ENCODE assay signal across 8 cellular contexts in genomic region chr15:92884459-92884812, GRCh38. TPM values are rescaled to one million over a fixed set of nuclear protein-coding genes. Genes with fewer than 3 reads are reported as not detected.
DNase-seq lines count a peak whose midpoint lies in the region; TF ChIP-seq lines count a peak whose summit lies in the region.

No MANE protein-coding gene starts in this region.

- H3K4me3 ChIP-seq in AG04449 (ENCODE audit: low read depth, low read length): peak overlapping the region; percentile 73
- no peak overlapping the region for H3K4me3 ChIP-seq in KMS-11 (IDR thresholded peaks at IDR 0.05; ENCODE audit: insufficient read depth, low read depth, low read length)
- peak overlapping the region; percentile 74 for H3K4me3 ChIP-seq in choroid plexus epithelial cell (ENCODE audit: low read depth, low read length)
- peak overlapping the region; percentile 93 to 95 for H3K4me3 ChIP-seq in muscle layer of duodenum (ENCODE audit: low read depth in 1 of 2, low read length in 2 of 2)

- no peak for DNase-seq in AG04449 (ENCODE audit: low read depth, low spot score)
- DNase-seq in choroid plexus epithelial cell (ENCODE audit: low read depth): no peak
- DNase-seq in NCI-H82 (lab: John Stamatoyannopoulos, UW): no peak
- DNase-seq in SIG-M5 treated with dmso at 0.1 percent for 504 hours (lab: John Stamatoyannopoulos, UW; ENCODE audit: unreplicated experiment): no peak
- DNase-seq in SK-N-DZ (ENCODE audit: low spot score): no peak
- DNase-seq in D341Med (ENCODE audit: low spot score): no peak

- peaks cover 15% of the 10 kb centered on the region for H4K20me1 ChIP-seq in KMS-11 (ENCODE audit: insufficient read depth)

- H3K4me1 ChIP-seq in KMS-11 (ENCODE audit: low read depth, poor library complexity, severe bottlenecking) (peaks cover 57% of the 10 kb centered on the region), muscle layer of duodenum (ENCODE audit: control insufficient read depth in 1 of 2, insufficient read depth in 2 of 2, low read length in 2 of 2) (peaks cover 17 to 22% of the 10 kb centered on the region in 2 donors)

- H3K36me3 ChIP-seq in KMS-11 (ENCODE audit: insufficient read depth): peaks cover 39% of the 10 kb centered on the region
- peaks cover 20% of the 10 kb centered on the region in 2 donors for H3K36me3 ChIP-seq in muscle layer of duodenum (ENCODE audit: control insufficient read depth in 1 of 2, insufficient read depth in 2 of 2, low read length in 2 of 2)

- POLR2A ChIA-PET in AG04449 (lab: Yijun Ruan, JAX): interaction anchor here (0.8 to 3.8 kb wide), 5 partner anchors 9 to 75 kb away, joined by 4 to 36 read pairs (median 6); partner anchors contain the start of gene CHD2

- H3K4me2 ChIP-seq in KMS-11: peak overlapping the region; percentile 88

- no peaks in the 10 kb centered on the region for H3K27me3 ChIP-seq in KMS-11 (ENCODE audit: insufficient read depth, low read depth)
- H3K27me3 ChIP-seq in muscle layer of duodenum (ENCODE audit: low read depth, low read length): no peaks in the 10 kb centered on the region

- CTCF ChIA-PET in AG04449 (lab: Yijun Ruan, JAX): interaction anchor here (1.1 to 6.3 kb wide), 3 partner anchors 11 to 76 kb away, joined by 3 to 36 read pairs (median 4); no protein-coding TSS in a partner anchor

- TF ChIP-seq CTCF in AG04449 (IDR thresholded peaks at IDR 0.05; ENCODE audit: insufficient read depth, low read length, missing control alignments) (no peak), KMS-11 (conservative IDR thresholded peaks at IDR 0.05; ENCODE audit: low read depth, low read length) (no peak), choroid plexus epithelial cell (conservative IDR thresholded peaks at IDR 0.05; ENCODE audit: low read depth, low read length) (no peak)

- H3K79me2 ChIP-seq in KMS-11 (ENCODE audit: insufficient read depth, low read depth): peaks cover 65% of the 10 kb centered on the region

- no peaks in the 10 kb centered on the region for H3K9me3 ChIP-seq in muscle layer of duodenum (ENCODE audit: control insufficient read depth in 1 of 2, low read length in 2 of 2)

- H3K9ac ChIP-seq in KMS-11: peak overlapping the region; percentile 98

- H2AFZ ChIP-seq in KMS-11 (ENCODE audit: low read depth): no peak overlapping the region

- H3K27ac ChIP-seq in KMS-11: peak overlapping the region; percentile 95
- H3K27ac ChIP-seq in muscle layer of duodenum (ENCODE audit: low read length): peak overlapping the region; percentile 99

RNA-seq across cellular contexts. Expression of gene CHD2, which starts 15.7 kb away (rescaled TPM):
- 31.4 and 38.8 TPM in 2 replicates for polyA plus RNA-seq in SK-N-DZ (2014; cell fraction: cytosol; rRNA removed)
- 60.9 and 82.1 TPM in 2 replicates for polyA plus RNA-seq in SK-N-DZ (2014; cell fraction: nucleus; rRNA removed)
